ENCODE assay signal across 15 cellular contexts in the genomic region with DNA sequence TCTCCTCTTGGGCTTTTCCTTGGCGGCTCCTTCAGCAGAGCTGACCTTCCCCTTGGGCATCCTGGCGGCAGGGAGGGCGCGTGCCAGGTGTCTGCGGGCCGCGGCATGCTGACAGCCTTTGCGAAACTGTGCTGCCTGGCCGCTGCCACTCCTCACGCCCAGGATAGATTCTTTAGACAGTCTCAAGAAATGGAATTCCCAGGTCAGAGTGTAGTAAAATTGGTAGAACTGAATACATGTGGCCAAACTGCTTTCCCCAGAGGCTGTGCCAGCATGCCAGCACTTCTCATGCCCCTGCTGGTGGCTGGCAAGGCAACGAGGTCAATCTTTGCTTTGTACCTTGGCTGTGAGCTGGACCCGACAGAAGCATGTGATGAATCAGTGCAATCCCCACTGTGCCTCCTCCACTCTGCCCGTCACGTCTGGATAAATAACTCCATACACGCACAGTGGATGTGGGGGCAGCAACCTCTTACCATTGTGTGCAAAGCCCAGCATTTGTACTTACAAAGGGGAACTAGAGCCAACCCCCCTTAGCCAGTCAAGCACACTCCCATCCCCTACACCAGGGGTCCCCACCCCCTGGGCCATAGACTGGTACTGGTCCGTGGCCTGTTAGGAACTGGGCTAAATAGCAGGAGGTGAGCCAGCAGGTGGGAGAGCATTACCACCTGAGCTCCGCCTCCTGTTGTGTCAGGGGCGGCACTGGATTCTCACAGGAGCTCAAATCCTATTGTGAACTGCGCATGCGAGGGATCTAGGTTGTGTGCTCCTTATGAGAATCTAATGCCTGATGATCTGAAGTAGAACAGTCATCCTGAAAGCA.
DNase-seq lines count a peak whose midpoint lies in the region; ATAC-seq and TF ChIP-seq lines count a peak whose summit lies in the region.
"Had no signal": no experiment of that assay in that cellular context is flagged by ENCODE, and none has a peak within 500 bp of the region (broad histone marks: within the 10 kb centered on the region; RNA-seq: fewer than 3 reads in every experiment).

No MANE protein-coding gene starts in this region.

- no peak overlapping the region for H3K27ac Mint-ChIP-seq in immature natural killer cell
- H3K27ac Mint-ChIP-seq: IgD-negative memory B cell had no signal

- TF ChIP-seq CTCF in Peyer's patch (IDR thresholded peaks at IDR 0.05) (no peak), sigmoid colon (IDR thresholded peaks at IDR 0.05) (no peak)

- intact Hi-C loops in sigmoid colon (cut with DNase I), result no loop called here

- H3K4me3 Mint-ChIP-seq in immature natural killer cell, result no peak overlapping the region
- H3K4me3 Mint-ChIP-seq: IgD-negative memory B cell; naive thymus-derived CD4-positive, alpha-beta T cell had no signal

- peaks cover 0 to 71% (median 0%) of the 10 kb centered on the region in 3 donors for H3K36me3 ChIP-seq in Peyer's patch
- peaks cover 56 to 85% (median 80%) of the 10 kb centered on the region in 4 donors for H3K36me3 ChIP-seq in sigmoid colon

- TF ChIP-seq EP300 in sigmoid colon (IDR thresholded peaks at IDR 0.05), result no peak

- H3K27me3 Mint-ChIP-seq in immature natural killer cell (ENCODE audit: low read depth in 3 of 3), result peaks cover 0 to 2% (median 0%) of the 10 kb centered on the region in 3 donors
- H3K27me3 Mint-ChIP-seq: IgD-negative memory B cell; naive thymus-derived CD4-positive, alpha-beta T cell had no signal

- H3K27ac ChIP-seq in Peyer's patch (peak overlapping the region in 1 of 4 donors; percentile 12), sigmoid colon (peak overlapping the region; percentile 82 to 100 (median 99))

- TF ChIP-seq POLR2A in Peyer's patch (IDR thresholded peaks at IDR 0.05), result no peak
- no peak for TF ChIP-seq POLR2A in sigmoid colon (IDR thresholded peaks at IDR 0.05)

- no peaks in the 10 kb centered on the region for H3K27me3 ChIP-seq in Peyer's patch
- H3K27me3 ChIP-seq in sigmoid colon, result no peaks in the 10 kb centered on the region

- no peak overlapping the region for H3K4me3 ChIP-seq in Peyer's patch
- H3K4me3 ChIP-seq in sigmoid colon, result no peak overlapping the region

- no peaks in the 10 kb centered on the region for H3K9me3 ChIP-seq in Peyer's patch
- H3K9me3 ChIP-seq in sigmoid colon, result no peaks in the 10 kb centered on the region

- no peak for ATAC-seq in HG03025 (IDR thresholded peaks at IDR 0.05; ENCODE audit: low FRiP score, unreplicated experiment)
- ATAC-seq: left colon; naive thymus-derived CD4-positive, alpha-beta T cell had no signal

- H3K9me3 Mint-ChIP-seq in immature natural killer cell, result no peaks in the 10 kb centered on the region

- no peaks in the 10 kb centered on the region for H3K36me3 Mint-ChIP-seq in immature natural killer cell
- H3K36me3 Mint-ChIP-seq: IgD-negative memory B cell had no signal

- 95% methylated on average over 20 of the region's 20 CpGs for WGBS in sigmoid colon, 2 donors

- H3K4me1 Mint-ChIP-seq in immature natural killer cell, result no peaks in the 10 kb centered on the region
- H3K4me1 Mint-ChIP-seq: IgD-negative memory B cell had no signal

- H3K4me1 ChIP-seq in Peyer's patch (no peaks in the 10 kb centered on the region), sigmoid colon (peaks cover 0 to 85% (median 79%) of the 10 kb centered on the region in 4 donors)

- DNase-seq in Peyer's patch, result peak in 2 of 3 donors; percentile 27 to 42
- DNase-seq in cerebellum (ENCODE audit: low spot score), result peak; percentile 58
- peak; percentile 53 for DNase-seq in kidney glomerular epithelial cell (lab: John Stamatoyannopoulos, UW)
- DNase-seq in sigmoid colon, result peak; percentile 86
- DNase-seq in iPS-NIHi7 (ENCODE audit: extremely low spot score), result no peak
- no peak for DNase-seq in NCI-H774 (lab: John Stamatoyannopoulos, UW)
- DNase-seq in immature natural killer cell, result no peak
- DNase-seq: activated gamma-delta T cell treated with Interleukin-2 at 50 U/mL for 16 hours; cerebellar nuclear complex; naive thymus-derived CD4-positive, alpha-beta T cell; NCI-H1092; small intestine had no signal

Comparison
In these comparisons a context has a peak if more than half of its experiments do, and no peak if none do; other contexts are left out.
1. DNase-seq: peak in Peyer's patch (2 of 3), cerebellum (single experiment), kidney glomerular epithelial cell (single experiment) and sigmoid colon (single experiment); none in iPS-NIHi7 (single experiment), NCI-H774 (single experiment) and immature natural killer cell (0 of 3).